In the genomic region with DNA sequence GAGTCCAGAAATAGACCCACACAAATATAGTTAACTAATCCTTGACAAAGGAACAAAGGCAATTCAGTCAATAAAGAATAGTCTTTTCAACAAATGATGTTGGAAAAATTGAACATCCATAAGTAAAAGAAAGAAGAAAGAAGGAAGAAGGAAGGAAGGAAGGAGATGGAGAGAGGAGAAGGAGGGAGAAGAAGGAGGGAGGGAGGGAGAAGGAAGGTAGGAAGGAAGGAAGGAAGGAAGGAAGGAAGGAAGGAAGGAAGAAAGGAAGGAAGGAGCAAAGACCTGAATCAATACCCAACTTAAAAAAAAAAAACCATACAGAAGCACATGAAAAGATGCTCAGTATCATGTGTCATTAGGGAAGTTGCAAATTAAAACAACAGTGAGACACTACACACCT, we compare ENCODE assay signal across 7 cellular contexts.
"Had no signal": no experiment of that assay in that cellular context is flagged by ENCODE, and none has a peak within 500 bp of the region (broad histone marks: within the 10 kb centered on the region; RNA-seq: fewer than 3 reads in every experiment).

No MANE protein-coding gene starts in this region.

- ATAC-seq: GM12878 had no signal

- H3K4me3 ChIP-seq: GM12878 had no signal

- FAIRE-seq: GM12878, GM12891, GM12892, GM18507, GM19239 had no signal

- DNase-seq: GDM1, GF-D8 had no signal
